ENCODE assay signal across 21 cellular contexts in genomic region chr17:67729903-67730302, GRCh38. TPM values are rescaled to one million over a fixed set of nuclear protein-coding genes. Genes with fewer than 3 reads are reported as not detected.
DNase-seq lines count a peak whose midpoint lies in the region; ATAC-seq, FAIRE-seq and TF ChIP-seq lines count a peak whose summit lies in the region.
"Had no signal": no experiment of that assay in that cellular context is flagged by ENCODE, and none has a peak within 500 bp of the region (broad histone marks: within the 10 kb centered on the region; RNA-seq: fewer than 3 reads in every experiment).

No MANE protein-coding gene starts in this region.

- peaks cover 51% of the 10 kb centered on the region for H3K4me1 Mint-ChIP-seq in activated naive CD8-positive, alpha-beta T cell (ENCODE audit: low read depth)
- peaks cover 32% of the 10 kb centered on the region for H3K4me1 Mint-ChIP-seq in activated naive CD8-positive, alpha-beta T cell treated with anti-CD3 and anti-CD28 coated beads, Interleukin-2, amount 50 U/mL, for 24 hours

- H3K36me3 ChIP-seq in HEK293 (ENCODE audit: control insufficient read depth in 2 of 2, insufficient read depth in 1 of 2, low read length in 2 of 2) (peaks cover 91 to 97% of the 10 kb centered on the region in 2 experiments), K562 (ENCODE audit: control insufficient read depth, insufficient read depth, low read length) (peaks cover 91% of the 10 kb centered on the region), osteoblast (ENCODE audit: insufficient read depth, low read length) (peaks cover 55% of the 10 kb centered on the region)

- no peak for DNase-seq in activated naive CD8-positive, alpha-beta T cell treated with anti-CD3 and anti-CD28 coated beads, Interleukin-2, amount 50 U/mL, for 24 hours
- DNase-seq in K562 (ENCODE audit: extremely low read depth in 1 of 4, low spot score in 3 of 4) (no peak), osteoblast (ENCODE audit: insufficient read length, low spot score, missing footprints) (peak; percentile 10), middle frontal gyrus (ENCODE audit: extremely low spot score, low spot score) (no peak)
- DNase-seq: CD4-positive, CD25-positive, alpha-beta regulatory T cell; CD8-positive, alpha-beta T cell; DMS153; DND-41; GM23248; H7; HCEC 1CT had no signal

- no peaks in the 10 kb centered on the region for H3K27me3 ChIP-seq in K562 (ENCODE audit: control insufficient read depth in 2 of 2, insufficient read depth in 2 of 2, low read length in 2 of 2)
- no peaks in the 10 kb centered on the region for H3K27me3 ChIP-seq in osteoblast (ENCODE audit: insufficient read depth, low read length)
- H3K27me3 ChIP-seq: BLaER1 had no signal

- TF ChIP-seq RAD21 in K562 (CRISPR knock-in tag; conservative IDR thresholded peaks at IDR 0.05 in 1 of 2, IDR thresholded peaks at IDR 0.05 in 1 of 2): no peak

- H3K4me3 ChIP-seq in HEK293 (ENCODE audit: low read depth, low read length): no peak overlapping the region
- H3K4me3 ChIP-seq in K562: no peak overlapping the region
- no peak overlapping the region for H3K4me3 ChIP-seq in osteoblast (ENCODE audit: insufficient read depth, low read length)
- H3K4me3 ChIP-seq: BLaER1, GM23248 had no signal

- no peak for ATAC-seq in activated naive CD8-positive, alpha-beta T cell treated with anti-CD3 and anti-CD28 coated beads, Interleukin-2, amount 50 U/mL, for 24 hours
- ATAC-seq in K562: no peak
- ATAC-seq in GM19455 (IDR thresholded peaks at IDR 0.05; ENCODE audit: unreplicated experiment): no peak
- ATAC-seq: CD8-positive, alpha-beta T cell had no signal

- H3K4me3 Mint-ChIP-seq in activated naive CD8-positive, alpha-beta T cell: no peak overlapping the region
- H3K4me3 Mint-ChIP-seq in activated naive CD8-positive, alpha-beta T cell treated with anti-CD3 and anti-CD28 coated beads, Interleukin-2, amount 50 U/mL, for 24 hours: no peak overlapping the region
- H3K4me3 Mint-ChIP-seq: B cell; CD4-positive, CD25-positive, alpha-beta regulatory T cell; CD8-positive, alpha-beta T cell had no signal

- no peak overlapping the region for H3K27ac ChIP-seq in HEK293 (ENCODE audit: extremely low read depth, low read depth, low read length)
- H3K27ac ChIP-seq in K562 (ENCODE audit: extremely low read depth, low read depth, low read length): no peak overlapping the region
- no peak overlapping the region for H3K27ac ChIP-seq in osteoblast (ENCODE audit: low read depth, low read length)
- H3K27ac ChIP-seq: BLaER1, C4-2B, GM23248 had no signal

- H2AFZ ChIP-seq in K562 (ENCODE audit: low read depth, low read length) (no peak overlapping the region), osteoblast (ENCODE audit: low read length) (no peak overlapping the region)
- H2AFZ ChIP-seq: GM23248 had no signal

- intact Hi-C loops in K562 (cut with micrococcal nuclease): no loop called here

- TF ChIP-seq CTCF in HEK293 (tag by site-specific recombination; IDR thresholded peaks at IDR 0.05) (no peak), K562 (IDR thresholded peaks at IDR 0.05 in 2 of 3, conservative IDR thresholded peaks at IDR 0.05 in 1 of 3; ENCODE audit: insufficient read depth in 2 of 3, low read depth in 1 of 3, low read length in 3 of 3) (no peak), osteoblast (IDR thresholded peaks at IDR 0.05; ENCODE audit: extremely low read depth, low read depth, low read length) (no peak)

- no peak overlapping the region for H3K9ac ChIP-seq in K562 (ENCODE audit: insufficient read depth in 1 of 2, low read depth in 2 of 2, low read length in 2 of 2)
- H3K9ac ChIP-seq: BLaER1, GM23248 had no signal

- H3K9me3 ChIP-seq in HEK293 (ENCODE audit: control insufficient read depth, insufficient read depth, low read depth, low read length) (no peaks in the 10 kb centered on the region), K562 (replicated peaks; ENCODE audit: control insufficient read depth, insufficient read depth, low read depth, low read length) (no peaks in the 10 kb centered on the region), osteoblast (ENCODE audit: low read depth, low read length) (no peaks in the 10 kb centered on the region)
- H3K9me3 ChIP-seq: Caco-2 had no signal

- TF ChIP-seq POLR2A in K562 (conservative IDR thresholded peaks at IDR 0.05): no peak

- CTCF ChIA-PET in HEK293 (lab: Yijun Ruan, JAX) (interaction anchor here (0.8 kb wide), 1 partner anchor 355 kb away, joined by 3 read pairs; no protein-coding TSS in a partner anchor), K562 (lab: Yijun Ruan, JAX; ENCODE audit: low intra/inter-chr PET ratio) (no interaction called here)

- WGBS in K562 (ENCODE audit: insufficient coverage, low coverage, missing lambda C conversion rate): 96% methylated on average over 6 of the region's 6 CpGs

- no peaks in the 10 kb centered on the region for H3K4me1 ChIP-seq in HEK293 (ENCODE audit: control insufficient read depth, insufficient read depth, low read length)
- H3K4me1 ChIP-seq in K562 (replicated peaks in 1 of 2; ENCODE audit: control insufficient read depth in 2 of 2, insufficient read depth in 2 of 2, low read length in 2 of 2): no peaks in the 10 kb centered on the region
- no peaks in the 10 kb centered on the region for H3K4me1 ChIP-seq in osteoblast (ENCODE audit: insufficient read depth, low read length)
- H3K4me1 ChIP-seq: BLaER1, Caco-2 had no signal

- H3K27ac Mint-ChIP-seq in activated naive CD8-positive, alpha-beta T cell: peak overlapping the region; percentile 22
- no peak overlapping the region for H3K27ac Mint-ChIP-seq in activated naive CD8-positive, alpha-beta T cell treated with anti-CD3 and anti-CD28 coated beads, Interleukin-2, amount 50 U/mL, for 24 hours
- H3K27ac Mint-ChIP-seq: B cell; CD8-positive, alpha-beta T cell had no signal

- H3K36me3 Mint-ChIP-seq in activated naive CD8-positive, alpha-beta T cell: peaks cover 15% of the 10 kb centered on the region
- H3K36me3 Mint-ChIP-seq in activated naive CD8-positive, alpha-beta T cell treated with anti-CD3 and anti-CD28 coated beads, Interleukin-2, amount 50 U/mL, for 24 hours (ENCODE audit: low read depth): peaks cover 68% of the 10 kb centered on the region

- H4K20me1 ChIP-seq in K562 (replicated peaks; ENCODE audit: control insufficient read depth, insufficient read depth, low read length) (no peaks in the 10 kb centered on the region), osteoblast (ENCODE audit: insufficient read depth, low read length) (peaks cover 4% of the 10 kb centered on the region)

- H3K9me1 ChIP-seq in K562 (ENCODE audit: control insufficient read depth, insufficient read depth, low read length): no peaks in the 10 kb centered on the region

- H3K9me3 Mint-ChIP-seq in activated naive CD8-positive, alpha-beta T cell (ENCODE audit: low read depth): no peaks in the 10 kb centered on the region
- no peaks in the 10 kb centered on the region for H3K9me3 Mint-ChIP-seq in activated naive CD8-positive, alpha-beta T cell treated with anti-CD3 and anti-CD28 coated beads, Interleukin-2, amount 50 U/mL, for 24 hours
- H3K9me3 Mint-ChIP-seq: CD4-positive, CD25-positive, alpha-beta regulatory T cell; CD8-positive, alpha-beta T cell had no signal

- in situ Hi-C loops in K562 (cut with MboI): no loop called here

- POLR2A ChIA-PET in HEK293 (lab: Yijun Ruan, JAX): interaction anchor here (0.7 kb wide), 1 partner anchor 445 kb away, joined by 4 read pairs; no protein-coding TSS in a partner anchor
- POLR2A ChIA-PET in K562 (lab: Yijun Ruan, JAX): interaction anchor here (0.8 to 1.3 kb wide), 3 partner anchors 9 to 11 kb away, joined by 3 to 4 read pairs (median 4); no protein-coding TSS in a partner anchor

- H3K79me2 ChIP-seq in K562 (ENCODE audit: control insufficient read depth, insufficient read depth, low read length) (peaks cover 13% of the 10 kb centered on the region; the same call in 2 of the 3 replicates), osteoblast (ENCODE audit: insufficient read depth, low read length) (peaks cover 25% of the 10 kb centered on the region)

- H3K4me2 ChIP-seq in K562 (ENCODE audit: insufficient read depth, low read length) (no peak overlapping the region), osteoblast (ENCODE audit: insufficient read depth, low read length) (no peak overlapping the region)
- H3K4me2 ChIP-seq: BLaER1 had no signal

- no peak for TF ChIP-seq EP300 in K562 (IDR thresholded peaks at IDR 0.05; ENCODE audit: low read length)

- no peaks in the 10 kb centered on the region for H3K27me3 Mint-ChIP-seq in activated naive CD8-positive, alpha-beta T cell
- no peaks in the 10 kb centered on the region for H3K27me3 Mint-ChIP-seq in activated naive CD8-positive, alpha-beta T cell treated with anti-CD3 and anti-CD28 coated beads, Interleukin-2, amount 50 U/mL, for 24 hours
- H3K27me3 Mint-ChIP-seq: B cell; CD4-positive, CD25-positive, alpha-beta regulatory T cell had no signal

- no peak for FAIRE-seq in K562 (lab: Jason Lieb, UNC)
- FAIRE-seq: G401.6, GM12892, H1 had no signal

- no TSS peak for BruUV-seq in K562 (replicated peaks; lab: Mats Ljungman, UMichigan)

TF ChIP-seq in K562, 482 proteins besides CTCF, POLR2A, EP300 and RAD21 (continues in another document):
- peak; percentile 73 for TF ChIP-seq ZNF146 (CRISPR knock-in tag; IDR thresholded peaks at IDR 0.05; ENCODE audit: unreplicated experiment)

RNA-seq across cellular contexts. Expression of gene NOL11, which starts 12.2 kb away (rescaled TPM):
- total RNA-seq in K562 (2011; cell fraction: chromatin; rRNA removed; ENCODE audit: low replicate concordance): 110 and 219 TPM in 2 replicates
- total RNA-seq in K562 (2011; cell fraction: nucleolus; rRNA removed): 45.7 and 68.9 TPM in 2 replicates
- total RNA-seq in K562 (2011; cell fraction: nucleoplasm; rRNA removed): 71.0 and 71.3 TPM in 2 replicates
- total RNA-seq in K562 (2014; rRNA removed): 61.1 and 67.6 TPM in 2 replicates
- total RNA-seq in K562 (2014; rRNA removed; fragmentation: Illumina TruSeq; extraction: Trizol): 129 and 143 TPM in 2 replicates
- 113 and 129 TPM in 2 replicates for total RNA-seq in K562 (2015; rRNA removed; fragmentation: Illumina TruSeq; extraction: Trizol)
- total RNA-seq in K562 (2021): 88.7 and 98.9 TPM in 2 replicates
- polyA plus RNA-seq in K562 (2011; rRNA removed): 87.8 and 121 TPM in 2 replicates
- polyA plus RNA-seq in K562 (2011; cell fraction: cytosol; rRNA removed): 21.3 and 32.5 TPM in 2 replicates
- 42.5 and 60.9 TPM in 2 replicates for polyA plus RNA-seq in K562 (2011; cell fraction: nucleus; rRNA removed)
- polyA plus RNA-seq in K562 (2012): 46.1 and 72.4 TPM in 2 replicates
- polyA plus RNA-seq in K562 (2014; fragmentation: Illumina TruSeq; extraction: Trizol): 87.1 and 107 TPM in 2 replicates
- 100 to 1,000 TPM; 130 to 175 TPM for polyA plus RNA-seq in K562 (2014; fragmentation: Nextera tagmentation; extraction: Ambion mirVana)
- 72.2 and 75.6 TPM in 2 replicates for polyA plus RNA-seq in K562 (2014; rRNA removed)
- polyA minus RNA-seq in K562 (2011; rRNA and poly(A)+ RNA removed): 121 and 123 TPM in 2 replicates
- 129 and 148 TPM in 2 replicates for polyA minus RNA-seq in K562 (2011; cell fraction: cytosol; rRNA and poly(A)+ RNA removed)
- polyA minus RNA-seq in K562 (2011; cell fraction: nucleus; rRNA and poly(A)+ RNA removed): 51.0 and 77.2 TPM in 2 replicates
- 29.0 and 32.1 TPM in 2 replicates for total RNA-seq in osteoblast
